Comparison of ENCODE assay signal across 27 cellular contexts in the genomic region with DNA sequence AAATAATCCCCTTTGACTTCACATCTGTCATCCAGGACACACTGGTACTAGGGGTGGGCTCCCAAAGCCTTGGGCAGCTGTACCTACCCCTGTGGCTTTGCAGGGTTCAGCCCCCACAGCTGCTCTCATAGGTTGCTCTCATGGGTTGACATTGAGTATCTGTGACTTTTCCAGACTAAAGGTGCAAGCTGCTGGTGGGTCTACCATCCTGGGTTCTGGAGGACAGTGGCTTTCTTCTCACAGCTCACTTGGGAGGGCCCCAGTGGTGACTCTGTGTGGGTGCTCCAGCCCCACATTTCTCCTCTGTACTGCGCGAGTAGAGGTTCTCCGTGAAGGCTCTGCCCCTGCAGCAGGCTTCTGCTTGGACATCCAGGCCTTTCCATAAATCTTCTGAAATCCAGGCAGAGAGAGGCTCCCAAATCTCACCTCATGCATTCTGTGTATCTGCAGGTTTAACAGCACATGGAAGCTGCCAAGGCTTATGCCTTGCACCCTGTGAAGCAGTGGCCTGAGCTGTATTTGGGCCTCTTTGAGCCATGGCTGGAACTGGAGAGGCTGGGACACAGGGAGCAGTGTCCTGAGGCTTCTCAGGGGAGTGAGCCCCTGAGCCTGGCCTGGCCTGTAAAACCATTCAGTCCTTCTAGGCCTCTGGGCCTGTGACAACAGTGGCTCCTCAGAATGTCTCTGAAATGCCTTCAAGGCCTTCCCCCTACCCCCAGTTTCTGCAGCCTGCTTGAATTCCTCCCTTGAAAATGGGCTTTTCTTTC.
"Had no signal": no experiment of that assay in that cellular context is flagged by ENCODE, and none has a peak within 500 bp of the region (broad histone marks: within the 10 kb centered on the region; RNA-seq: fewer than 3 reads in every experiment).

No MANE protein-coding gene starts in this region.

- H3K27me3 Mint-ChIP-seq: naive B cell, type B pancreatic cell had no signal

- DNase-seq: cortex of kidney; dorsolateral prefrontal cortex; effector CD8-positive, alpha-beta T cell; gastrocnemius medialis; heart right ventricle; hypothalamus; left ventricle myocardium inferior; mesendoderm; naive B cell; psoas muscle; retina; spleen; stimulated activated CD4-positive, alpha-beta T cell treated with anti-CD3 and anti-CD28 coated beads, Interleukin-15, amount 100 ng/mL, for 24 hours; stimulated activated CD4-positive, alpha-beta T cell treated with anti-CD3 and anti-CD28 coated beads, Interleukin-1b, Interleukin-23, amount 100 ng/mL, for 48 hours; stimulated activated CD4-positive, alpha-beta T cell treated with anti-CD3 and anti-CD28 coated beads, Interleukin-4, amount 100 ng/mL, for 24 hours; stimulated activated naive CD4-positive, alpha-beta T cell; stomach; substantia nigra had no signal

- H3K27ac ChIP-seq: dorsolateral prefrontal cortex, epithelial cell of prostate, esophagus muscularis mucosa, heart right ventricle, left ventricle myocardium inferior, neutrophil, psoas muscle, spleen, stomach, vagina had no signal

- H3K4me1 ChIP-seq: vagina had no signal

- H3K27me3 ChIP-seq: dorsolateral prefrontal cortex, esophagus muscularis mucosa, gastrocnemius medialis, heart right ventricle, neutrophil, spleen, stomach, vagina had no signal

- H3K4me3 Mint-ChIP-seq: naive B cell, type B pancreatic cell had no signal

- H3K4me3 ChIP-seq: dorsolateral prefrontal cortex, esophagus muscularis mucosa, gastrocnemius medialis, heart right ventricle, left ventricle myocardium inferior, lung, psoas muscle, spleen, stomach, vagina had no signal

- H3K27ac Mint-ChIP-seq: type B pancreatic cell had no signal

- FAIRE-seq: endometrium, keratinocyte had no signal

- ATAC-seq: heart right ventricle, sciatic nerve had no signal

- H3K9me3 ChIP-seq: esophagus muscularis mucosa, gastrocnemius medialis, left ventricle myocardium inferior, neutrophil, psoas muscle, vagina had no signal
